In the genomic region with DNA sequence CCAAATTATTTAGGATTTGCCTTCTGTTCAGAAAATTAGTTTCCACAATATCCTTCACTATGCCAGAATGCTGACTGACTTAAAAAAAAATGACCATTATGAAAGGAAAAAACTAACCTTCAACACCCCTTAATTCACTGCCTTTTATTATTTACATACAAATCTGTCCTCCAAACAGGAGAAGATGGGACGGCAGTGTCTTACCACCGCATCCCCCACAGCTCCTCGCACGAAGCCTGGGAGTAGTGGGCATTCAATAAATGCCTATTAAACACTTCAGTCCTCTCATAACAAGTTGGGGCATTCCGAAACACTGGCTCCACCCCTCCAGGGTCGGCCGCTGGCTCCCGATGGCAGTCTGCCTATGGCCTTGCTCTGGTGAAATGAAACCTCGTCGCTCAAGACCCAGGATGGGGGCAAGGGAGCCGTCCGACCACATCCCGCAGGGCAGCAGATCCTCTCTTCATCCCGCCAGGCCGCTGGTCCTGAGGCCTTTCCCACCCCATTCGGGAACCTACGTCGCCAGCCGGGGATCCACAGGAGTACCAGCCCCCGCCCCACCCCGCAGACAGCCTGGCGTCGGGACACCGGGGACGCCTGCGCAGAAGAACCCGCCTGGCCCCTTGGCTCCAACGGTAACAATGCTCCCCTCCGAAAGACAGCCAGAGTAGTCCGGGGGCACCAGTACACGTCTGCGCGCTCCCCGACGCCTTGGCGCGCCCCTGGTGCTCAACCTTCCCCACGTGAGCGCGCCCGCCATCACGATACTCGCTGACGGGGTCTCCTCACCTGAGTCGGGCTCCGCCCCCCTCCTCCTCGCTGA, we compare ENCODE assay signal across 8 cellular contexts. TPM values are rescaled to one million over a fixed set of nuclear protein-coding genes. Genes with fewer than 3 reads are reported as not detected.
DNase-seq lines count a peak whose midpoint lies in the region; ATAC-seq and TF ChIP-seq lines count a peak whose summit lies in the region.

No MANE protein-coding gene starts in this region.

- H3K27me3 ChIP-seq in OCI-LY1 (ENCODE audit: insufficient read depth, low read length) (no peaks in the 10 kb centered on the region), neutrophil (peaks cover 6% of the 10 kb centered on the region)

- peak overlapping the region; percentile 94 to 95 for H3K4me3 Mint-ChIP-seq in CD14-positive monocyte
- peak overlapping the region; percentile 96 for H3K4me3 Mint-ChIP-seq in type B pancreatic cell

- DNase-seq in CD14-positive monocyte (ENCODE audit: low spot score) = peak; percentile 55
- DNase-seq in activated gamma-delta T cell treated with Interleukin-2 at 50 U/mL for 16 hours = peak; percentile 84
- peak; percentile 45 to 76 for DNase-seq in foreskin fibroblast
- DNase-seq in type B pancreatic cell (ENCODE audit: extremely low spot score, unreplicated experiment) = no peak

- H3K27me3 Mint-ChIP-seq in CD14-positive monocyte (ENCODE audit: low read depth in 3 of 3) = peaks cover 0 to 3% (median 2%) of the 10 kb centered on the region in 3 donors
- H3K27me3 Mint-ChIP-seq in type B pancreatic cell = no peaks in the 10 kb centered on the region

- no peaks in the 10 kb centered on the region for H3F3A ChIP-seq in OCI-LY1 (ENCODE audit: insufficient read depth, low read length)

- H2AFZ ChIP-seq in OCI-LY1 (ENCODE audit: low read length) = no peak overlapping the region

- H3K4me1 Mint-ChIP-seq in CD14-positive monocyte (peaks cover 27% of the 10 kb centered on the region), type B pancreatic cell (ENCODE audit: unreplicated experiment) (peaks cover 27% of the 10 kb centered on the region)

- ATAC-seq in GM19043 (IDR thresholded peaks at IDR 0.05; ENCODE audit: low read depth, unreplicated experiment) (peak; percentile 22), HG03196 (IDR thresholded peaks at IDR 0.05; ENCODE audit: unreplicated experiment) (peak; percentile 33)

- H3K4me2 ChIP-seq in OCI-LY1 (ENCODE audit: low read length) = peak overlapping the region; percentile 96

- H3K27ac Mint-ChIP-seq in CD14-positive monocyte = peak overlapping the region; percentile 96 to 98 (median 98)
- peak overlapping the region; percentile 99 for H3K27ac Mint-ChIP-seq in type B pancreatic cell

- no peaks in the 10 kb centered on the region for H3K9me2 ChIP-seq in OCI-LY1 (ENCODE audit: low read depth, low read length)

- H3K36me3 Mint-ChIP-seq in CD14-positive monocyte = peaks cover 1 to 4% of the 10 kb centered on the region in 2 donors
- H3K36me3 Mint-ChIP-seq in type B pancreatic cell = peaks cover 20% of the 10 kb centered on the region

- H3K9me3 Mint-ChIP-seq in CD14-positive monocyte (no peaks in the 10 kb centered on the region), type B pancreatic cell (no peaks in the 10 kb centered on the region)

- H3K9me3 ChIP-seq in OCI-LY1 (ENCODE audit: low read length) (no peaks in the 10 kb centered on the region), neutrophil (no peaks in the 10 kb centered on the region)

- peaks cover 41% of the 10 kb centered on the region for H3K4me1 ChIP-seq in OCI-LY1 (ENCODE audit: insufficient read depth, low read length, severe bottlenecking)
- peaks cover 21 to 23% of the 10 kb centered on the region in 2 experiments for H3K4me1 ChIP-seq in neutrophil (ENCODE audit: control insufficient read depth in 1 of 2, insufficient read depth in 1 of 2, low read depth in 1 of 2, low read length in 1 of 2)

- peaks cover 48% of the 10 kb centered on the region for H3K79me2 ChIP-seq in OCI-LY1 (ENCODE audit: insufficient read depth, low read length)

- TF ChIP-seq CTCF in CD14-positive monocyte (IDR thresholded peaks at IDR 0.05) (no peak), OCI-LY1 (IDR thresholded peaks at IDR 0.05; ENCODE audit: low read length) (no peak), foreskin fibroblast (IDR thresholded peaks at IDR 0.05; ENCODE audit: low read depth, low read length) (no peak), neutrophil (IDR thresholded peaks at IDR 0.05) (no peak), type B pancreatic cell (conservative IDR thresholded peaks at IDR 0.05) (no peak)

- peak overlapping the region; percentile 87 for H3K9ac ChIP-seq in OCI-LY1 (ENCODE audit: low read length)

- H4K20me1 ChIP-seq in OCI-LY1 (ENCODE audit: insufficient read depth, low read length) = no peaks in the 10 kb centered on the region

- intact Hi-C loops in CD14-positive monocyte (cut with micrococcal nuclease) = loop anchor here (2.0 to 5.0 kb wide), 4 partner anchors 20 to 1062 kb away; partner anchors contain the start of genes TOMM5 (in 2 of the 2), GRHPR (in 1 of the 2), POLR1E (in 1 of the 2) and RNF38 (in 1 of the 2)

- H3K27ac ChIP-seq in OCI-LY1 (ENCODE audit: low read depth, low read length, poor library complexity, severe bottlenecking) (peak overlapping the region; percentile 90), neutrophil (peak overlapping the region; percentile 85)

- peak overlapping the region; percentile 86 for H3K4me3 ChIP-seq in OCI-LY1 (ENCODE audit: low read depth, low read length, poor library complexity, severe bottlenecking)
- H3K4me3 ChIP-seq in foreskin fibroblast (ENCODE audit: low read depth in 1 of 2, low read length in 2 of 2) = peak overlapping the region; percentile 87 to 98
- peak overlapping the region; percentile 93 to 95 for H3K4me3 ChIP-seq in neutrophil (ENCODE audit: low read depth in 1 of 2, low read length in 1 of 2)

- peaks cover 7% of the 10 kb centered on the region; the same call in 1 of the 2 replicates for H3K36me3 ChIP-seq in OCI-LY1 (ENCODE audit: insufficient read depth, low read length)
- no peaks in the 10 kb centered on the region for H3K36me3 ChIP-seq in neutrophil

RNA-seq across cellular contexts. Expression of gene ZBTB5, which starts 0.6 kb away (rescaled TPM):
- polyA plus RNA-seq in CD14-positive monocyte = 1 to 10 TPM in 1 of 2 donors, under 1 TPM in 1; 0.58 to 1.4 TPM
- total RNA-seq in type B pancreatic cell (ENCODE audit: low replicate concordance) = 22.6 and 25.9 TPM in 2 replicates

RNA-seq across cellular contexts. Expression of gene POLR1E, which starts 21.1 kb away (rescaled TPM):
- polyA plus RNA-seq in CD14-positive monocyte = 1 to 10 TPM; 2.3 to 2.4 TPM
- 16.3 and 26.9 TPM in 2 replicates for total RNA-seq in type B pancreatic cell (ENCODE audit: low replicate concordance)

RNA-seq across cellular contexts. Expression of gene GRHPR, which starts 42.1 kb away (rescaled TPM):
- polyA plus RNA-seq in CD14-positive monocyte = 10 to 100 TPM; 80.9 to 96.6 TPM
- total RNA-seq in type B pancreatic cell (ENCODE audit: low replicate concordance) = 81.6 and 109 TPM in 2 replicates
